1 cellular context compared by ENCODE assay signal in genomic region chr6:44225579-44226325, GRCh38.
TF ChIP-seq lines count a peak whose summit lies in the region.

No MANE protein-coding gene starts in this region.

TF ChIP-seq in K562, 482 proteins besides CTCF, POLR2A, EP300 and RAD21 (continued from another document and continues in another):
- TF ChIP-seq AFF1 (IDR thresholded peaks at IDR 0.05; ENCODE audit: low read depth in 1 of 2, partially characterized antibody in 2 of 2) (peak in 1 of 2 experiments; percentile 87), ZC3H4 (CRISPR knock-in tag; IDR thresholded peaks at IDR 0.05; ENCODE audit: borderline replicate concordance) (no peak), ATF7 (IDR thresholded peaks at IDR 0.05) (peak; percentile 66), ZNF318 (IDR thresholded peaks at IDR 0.05; ENCODE audit: borderline replicate concordance in 1 of 2, low read depth in 1 of 2) (no peak), RERE (CRISPR knock-in tag; IDR thresholded peaks at IDR 0.05; ENCODE audit: borderline replicate concordance) (0 out of 2 replicates have a peak, but pooled peaks have one; percentile 69), SRSF3 (IDR thresholded peaks at IDR 0.05; ENCODE audit: insufficient read depth, low read length) (no peak), FOSL1 (tag; conservative IDR thresholded peaks at IDR 0.05) (peak; percentile 28; the same call in 1 of the 2 replicates), ZNF764 (CRISPR knock-in tag; IDR thresholded peaks at IDR 0.05; ENCODE audit: low read depth) (no peak), KLF1 (tag; IDR thresholded peaks at IDR 0.05) (0 out of 2 replicates have a peak, but pooled peaks have one; percentile 8), MITF (IDR thresholded peaks at IDR 0.05) (peak; percentile 71; the same call in 1 of the 2 replicates), KAT7 (CRISPR knock-in tag; IDR thresholded peaks at IDR 0.05; ENCODE audit: borderline replicate concordance) (peak; percentile 97), HIVEP1 (CRISPR knock-in tag; IDR thresholded peaks at IDR 0.05) (0 out of 2 replicates have a peak, but pooled peaks have one; percentile 6), SMAD4 (CRISPR knock-in tag; conservative IDR thresholded peaks at IDR 0.05) (peak; percentile 95), ZNF12 (CRISPR knock-in tag; IDR thresholded peaks at IDR 0.05) (0 out of 2 replicates have a peak, but pooled peaks have one; percentile 51), CCNT2 (IDR thresholded peaks at IDR 0.05; ENCODE audit: borderline replicate concordance, extremely low read depth, insufficient read length, low read depth, low read length) (peak; percentile 98), ZNF512 (tag; IDR thresholded peaks at IDR 0.05) (no peak), SRSF1 (IDR thresholded peaks at IDR 0.05; ENCODE audit: low read depth, low read length) (no peak), ARID1B (IDR thresholded peaks at IDR 0.05) (peak; percentile 97), MNT (conservative IDR thresholded peaks at IDR 0.05) (peak in 1 of 2 experiments; percentile 72; a peak in 1 of 4 replicates), ELF4 (CRISPR knock-in tag; IDR thresholded peaks at IDR 0.05) (0 out of 2 replicates have a peak, but pooled peaks have one; percentile 31), CCAR2 (IDR thresholded peaks at IDR 0.05; ENCODE audit: low read depth, low read length) (0 out of 2 replicates have a peak, but pooled peaks have one; percentile 21), ZNF79 (CRISPR knock-in tag; IDR thresholded peaks at IDR 0.05; ENCODE audit: low read depth) (0 out of 2 replicates have a peak, but pooled peaks have one; percentile 3), TEAD1 (CRISPR knock-in tag; IDR thresholded peaks at IDR 0.05) (peak in 1 of 2 experiments; percentile 6; a peak in 1 of 4 replicates), CHCHD3 (CRISPR knock-in tag; IDR thresholded peaks at IDR 0.05) (no peak), CBX3 (IDR thresholded peaks at IDR 0.05; ENCODE audit: borderline replicate concordance in 1 of 2, low read length in 2 of 2) (no peak; a peak in 1 of 3 replicates), NR2C1 (IDR thresholded peaks at IDR 0.05) (no peak; the same call in 1 of the 2 replicates), NR2C1 (tag; IDR thresholded peaks at IDR 0.05) (peak; percentile 26; the same call in 1 of the 2 replicates), TAF15 (IDR thresholded peaks at IDR 0.05; ENCODE audit: low read depth, low read length) (no peak), ZNF766 (CRISPR knock-in tag; conservative IDR thresholded peaks at IDR 0.05) (peak; percentile 89), CEBPB (tag; IDR thresholded peaks at IDR 0.05) (no peak)
